Comparison of ENCODE assay signal across 1 cellular context in genomic region chr5:112795944-112796678, GRCh38.
TF ChIP-seq lines count a peak whose summit lies in the region.

No MANE protein-coding gene starts in this region.

TF ChIP-seq in HepG2, 621 proteins besides CTCF, POLR2A, EP300 and RAD21 (continued from another document):
- TF ChIP-seq SRSF9 (IDR thresholded peaks at IDR 0.05; ENCODE audit: borderline replicate concordance, insufficient read depth, low read depth, low read length, poor library complexity, severe bottlenecking) (no peak), MAFF (IDR thresholded peaks at IDR 0.05; ENCODE audit: low read depth, low read length) (peak; percentile 48; the same call in 1 of the 2 replicates)
